Comparison of ENCODE assay signal across 17 cellular contexts in the genomic region with DNA sequence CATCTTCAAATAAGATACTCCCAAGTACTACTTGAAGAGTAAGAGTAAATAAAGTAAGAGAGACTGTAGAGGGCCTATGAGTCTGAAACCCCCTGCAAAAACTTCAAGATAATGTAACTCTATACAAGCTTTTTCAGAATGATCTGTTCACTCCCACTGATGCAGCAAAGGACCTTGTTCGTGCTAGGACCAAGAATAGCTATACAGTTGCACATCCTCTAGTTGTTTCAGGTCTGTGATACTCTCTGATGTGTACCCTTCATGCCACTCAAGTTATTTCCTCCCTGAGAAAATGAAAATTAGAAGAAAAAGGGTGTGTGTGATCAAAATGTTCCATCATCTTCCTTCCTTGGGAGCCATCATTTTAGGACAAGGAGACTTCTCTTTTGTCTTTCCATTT.
DNase-seq lines count a peak whose midpoint lies in the region; ATAC-seq and TF ChIP-seq lines count a peak whose summit lies in the region.
"Had no signal": no experiment of that assay in that cellular context is flagged by ENCODE, and none has a peak within 500 bp of the region (broad histone marks: within the 10 kb centered on the region; RNA-seq: fewer than 3 reads in every experiment).

No MANE protein-coding gene starts in this region.

- no peaks in the 10 kb centered on the region for H3K36me3 Mint-ChIP-seq in naive thymus-derived CD8-positive, alpha-beta T cell
- H3K36me3 Mint-ChIP-seq: activated naive CD4-positive, alpha-beta T cell treated with anti-CD3 and anti-CD28 coated beads, Interleukin-2, amount 10 ng/mL, durations not matched to agents 7 days and 5 days; CD4-positive, CD25-positive, alpha-beta regulatory T cell; mesothelial cell of epicardium had no signal

- H3K27me3 ChIP-seq in suprapubic skin = no peaks in the 10 kb centered on the region

- no peaks in the 10 kb centered on the region for H3K4me1 Mint-ChIP-seq in naive thymus-derived CD8-positive, alpha-beta T cell
- H3K4me1 Mint-ChIP-seq: activated naive CD4-positive, alpha-beta T cell treated with anti-CD3 and anti-CD28 coated beads, Interleukin-2, amount 10 ng/mL, durations not matched to agents 7 days and 5 days; CD4-positive, CD25-positive, alpha-beta regulatory T cell had no signal

- no peak overlapping the region for H3K4me3 ChIP-seq in suprapubic skin
- H3K4me3 ChIP-seq: skin epidermis had no signal

- no peak overlapping the region for H3K27ac ChIP-seq in suprapubic skin
- H3K27ac ChIP-seq: KMS-11, skin epidermis had no signal

- no peaks in the 10 kb centered on the region for H3K9me3 ChIP-seq in suprapubic skin

- WGBS in suprapubic skin = 90% methylated on average over 1 of the region's 1 CpG

- TF ChIP-seq POLR2A in suprapubic skin (IDR thresholded peaks at IDR 0.05) = no peak

- peaks cover 7% of the 10 kb centered on the region for H3K4me1 ChIP-seq in suprapubic skin

- peaks cover 0 to 2% (median 0%) of the 10 kb centered on the region in 9 donors for H3K9me3 Mint-ChIP-seq in naive thymus-derived CD8-positive, alpha-beta T cell
- H3K9me3 Mint-ChIP-seq: activated naive CD4-positive, alpha-beta T cell treated with anti-CD3 and anti-CD28 coated beads, Interleukin-2, amount 10 ng/mL, durations not matched to agents 7 days and 5 days; mesothelial cell of epicardium had no signal

- no peak overlapping the region for H3K4me3 Mint-ChIP-seq in naive thymus-derived CD8-positive, alpha-beta T cell
- H3K4me3 Mint-ChIP-seq: activated naive CD4-positive, alpha-beta T cell treated with anti-CD3 and anti-CD28 coated beads, Interleukin-2, amount 10 ng/mL, durations not matched to agents 7 days and 5 days; CD4-positive, CD25-positive, alpha-beta regulatory T cell; effector memory CD8-positive, alpha-beta T cell; mesothelial cell of epicardium had no signal

- H3K27me3 Mint-ChIP-seq in naive thymus-derived CD8-positive, alpha-beta T cell = peaks cover 0 to 3% (median 0%) of the 10 kb centered on the region in 5 donors
- H3K27me3 Mint-ChIP-seq: activated naive CD4-positive, alpha-beta T cell treated with anti-CD3 and anti-CD28 coated beads, Interleukin-2, amount 10 ng/mL, durations not matched to agents 7 days and 5 days; CD4-positive, CD25-positive, alpha-beta regulatory T cell; effector memory CD8-positive, alpha-beta T cell had no signal

- no peaks in the 10 kb centered on the region for H3K36me3 ChIP-seq in suprapubic skin

- ATAC-seq in GM19328 (IDR thresholded peaks at IDR 0.05; ENCODE audit: unreplicated experiment) (peak; percentile 55), GM21825 (IDR thresholded peaks at IDR 0.05; ENCODE audit: unreplicated experiment) (peak; percentile 94), HG03159 (IDR thresholded peaks at IDR 0.05; ENCODE audit: unreplicated experiment) (peak; percentile 90)
- no peak for ATAC-seq in naive thymus-derived CD8-positive, alpha-beta T cell
- ATAC-seq: effector memory CD8-positive, alpha-beta T cell had no signal

- TF ChIP-seq EP300 in suprapubic skin (IDR thresholded peaks at IDR 0.05) = no peak

- H3K27ac Mint-ChIP-seq in naive thymus-derived CD8-positive, alpha-beta T cell = no peak overlapping the region
- H3K27ac Mint-ChIP-seq: activated naive CD4-positive, alpha-beta T cell treated with anti-CD3 and anti-CD28 coated beads, Interleukin-2, amount 10 ng/mL, durations not matched to agents 7 days and 5 days; CD4-positive, CD25-positive, alpha-beta regulatory T cell; effector memory CD8-positive, alpha-beta T cell; mesothelial cell of epicardium had no signal

- POLR2A ChIA-PET in naive thymus-derived CD8-positive, alpha-beta T cell (lab: Charles Lee) = no interaction called here

- TF ChIP-seq CTCF in suprapubic skin (IDR thresholded peaks at IDR 0.05) = no peak

- DNase-seq in suprapubic skin (ENCODE audit: low spot score in 2 of 2) = no peak
- no peak for DNase-seq in NCI-H774 (lab: John Stamatoyannopoulos, UW)
- no peak for DNase-seq in NCI-H526 (lab: John Stamatoyannopoulos, UW)
- DNase-seq in naive thymus-derived CD8-positive, alpha-beta T cell = no peak
- DNase-seq: activated naive CD4-positive, alpha-beta T cell treated with anti-CD3 and anti-CD28 coated beads, Interleukin-2, amount 10 ng/mL, durations not matched to agents 7 days and 5 days; CD4-positive, CD25-positive, alpha-beta regulatory T cell; effector memory CD8-positive, alpha-beta T cell; foreskin melanocyte; GDM1; NCI-H2029; SIG-M5 had no signal

Comparison
In these comparisons a context has a peak if more than half of its experiments do, and no peak if none do; other contexts are left out.
1. ATAC-seq: peak in GM19328 (single experiment), GM21825 (single experiment) and HG03159 (single experiment); none in naive thymus-derived CD8-positive, alpha-beta T cell (0 of 2).